In the genomic region with DNA sequence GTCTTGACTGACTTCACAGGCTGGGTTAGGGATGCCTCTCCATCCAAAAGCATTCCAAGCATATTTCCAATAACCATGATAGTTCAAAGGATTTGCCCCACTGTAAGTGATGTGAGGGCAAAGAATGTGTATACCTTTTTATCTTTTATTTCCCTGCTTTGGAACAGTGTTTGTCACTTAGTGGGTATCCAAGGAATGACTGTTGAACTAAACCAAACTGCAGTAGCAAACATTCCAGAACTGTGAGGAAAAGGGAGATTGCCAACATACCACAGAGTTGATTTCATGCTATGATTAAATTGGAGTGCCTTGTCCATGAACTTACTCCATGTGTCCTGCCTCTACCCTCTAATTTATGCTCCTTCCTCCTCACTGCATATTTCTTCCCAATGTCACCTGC, we compare ENCODE assay signal across 12 cellular contexts.
DNase-seq lines count a peak whose midpoint lies in the region; ATAC-seq and TF ChIP-seq lines count a peak whose summit lies in the region.
"Had no signal": no experiment of that assay in that cellular context is flagged by ENCODE, and none has a peak within 500 bp of the region (broad histone marks: within the 10 kb centered on the region; RNA-seq: fewer than 3 reads in every experiment).

No MANE protein-coding gene starts in this region.

- H3K27ac ChIP-seq in GM23338 (ENCODE audit: low read depth), result no peak overlapping the region
- no peak overlapping the region for H3K27ac ChIP-seq in RWPE1
- H3K27ac ChIP-seq: thoracic aorta had no signal

- CTCF ChIA-PET in RWPE1 (lab: Yijun Ruan, JAX), result no interaction called here

- H3K9me2 ChIP-seq in GM23338 (ENCODE audit: insufficient read depth), result peaks cover 5% of the 10 kb centered on the region; the same call in 1 of the 2 replicates

- no peak for TF ChIP-seq CTCF in GM23338 (conservative IDR thresholded peaks at IDR 0.05; ENCODE audit: low read depth in 2 of 2)
- TF ChIP-seq CTCF in RWPE1 (conservative IDR thresholded peaks at IDR 0.05; ENCODE audit: low read depth), result no peak

- H3K9me3 Mint-ChIP-seq in GM23338, result no peaks in the 10 kb centered on the region

- DNase-seq in GM23338 (ENCODE audit: low spot score), result peak; percentile 17
- peak; percentile 90 for DNase-seq in fibroblast of peridontal ligament (ENCODE audit: extremely low read depth)
- DNase-seq in head of caudate nucleus, result no peak
- no peak for DNase-seq in RWPE1 (ENCODE audit: low spot score)
- no peak for DNase-seq in DMS 273 treated with DMSO at 0.1 percent for 48 hours (lab: John Stamatoyannopoulos, UW)
- DNase-seq: MM.1S, NCI-H510A had no signal

- no peak overlapping the region for H2AFZ ChIP-seq in GM23338

- H3K4me3 Mint-ChIP-seq in GM23338, result no peak overlapping the region

- peak overlapping the region; percentile 64 for H3K9ac ChIP-seq in skeletal muscle satellite cell (ENCODE audit: low read depth, low read length)

- H3K27me3 ChIP-seq in GM23338 (ENCODE audit: insufficient read depth), result no peaks in the 10 kb centered on the region
- no peaks in the 10 kb centered on the region for H3K27me3 ChIP-seq in skeletal muscle satellite cell (ENCODE audit: control insufficient read depth, insufficient read depth, low read length)

- H3K4me3 ChIP-seq in GM23338 (no peak overlapping the region), skeletal muscle satellite cell (ENCODE audit: low read length) (peak overlapping the region; percentile 28)
- H3K4me3 ChIP-seq: thoracic aorta had no signal

- H3K4me1 ChIP-seq in GM23338 (ENCODE audit: insufficient read depth) (peaks cover under 1% of the 10 kb centered on the region; the same call in 1 of the 2 replicates), skeletal muscle satellite cell (ENCODE audit: control insufficient read depth, insufficient read depth, low read length) (peaks cover 23% of the 10 kb centered on the region)

- peak overlapping the region; percentile 1; the same call in 1 of the 2 replicates for H3K27ac Mint-ChIP-seq in GM23338

- H3K4me2 ChIP-seq in GM23338 (no peak overlapping the region), skeletal muscle satellite cell (ENCODE audit: low read length) (peak overlapping the region; percentile 42)

- H3K36me3 ChIP-seq in GM23338 (ENCODE audit: insufficient read depth), result no peaks in the 10 kb centered on the region
- H3K36me3 ChIP-seq in skeletal muscle satellite cell (ENCODE audit: insufficient read depth, low read length), result no peaks in the 10 kb centered on the region
- H3K36me3 ChIP-seq: thoracic aorta had no signal

- POLR2A ChIA-PET in RWPE1 (lab: Yijun Ruan, JAX; ENCODE audit: low non-redundant PET), result no interaction called here

- peaks cover 3% of the 10 kb centered on the region for H3K27me3 Mint-ChIP-seq in GM23338 (ENCODE audit: insufficient read depth, low read depth, poor library complexity)

- peaks cover 11% of the 10 kb centered on the region for H3K4me1 Mint-ChIP-seq in GM23338

- ATAC-seq in GM23338 (no peak), SK-N-SH treated with all-trans-retinoic acid at 6 μM for 48 hours (peak; percentile 97), GM21528 (IDR thresholded peaks at IDR 0.05; ENCODE audit: low FRiP score, unreplicated experiment) (no peak)
- ATAC-seq: sciatic nerve had no signal

- H3K9me3 ChIP-seq in skeletal muscle satellite cell (replicated peaks; ENCODE audit: low read length), result no peaks in the 10 kb centered on the region
- H3K9me3 ChIP-seq: thoracic aorta had no signal

- no peaks in the 10 kb centered on the region for H3F3A ChIP-seq in GM23338 (replicated peaks; ENCODE audit: low read depth)

- peaks cover 54% of the 10 kb centered on the region for H3K79me2 ChIP-seq in GM23338 (replicated peaks; ENCODE audit: insufficient read depth)

- intact Hi-C loops in head of caudate nucleus (cut with DNase I), result no loop called here

- H3K36me3 Mint-ChIP-seq in GM23338 (ENCODE audit: low read depth), result no peaks in the 10 kb centered on the region

- H4K20me1 ChIP-seq in GM23338 (replicated peaks; ENCODE audit: insufficient read depth), result peaks cover 5% of the 10 kb centered on the region; the same call in 1 of the 2 replicates

TF ChIP-seq in SK-N-SH treated with all-trans-retinoic acid at 6 μM for 48 hours, 23 proteins besides CTCF, POLR2A, EP300 and RAD21:
- TF ChIP-seq ZC3H10 (CRISPR knock-in tag; IDR thresholded peaks at IDR 0.05) (no peak), BACH2 (CRISPR knock-in tag; IDR thresholded peaks at IDR 0.05; ENCODE audit: borderline replicate concordance) (no peak), ZNF70 (CRISPR knock-in tag; IDR thresholded peaks at IDR 0.05) (no peak), ISL1 (CRISPR knock-in tag; IDR thresholded peaks at IDR 0.05) (peak; percentile 96), ARNTL (CRISPR knock-in tag; IDR thresholded peaks at IDR 0.05; ENCODE audit: borderline replicate concordance, low read depth) (no peak), SNAI2 (CRISPR knock-in tag; IDR thresholded peaks at IDR 0.05) (0 out of 2 replicates have a peak, but pooled peaks have one; percentile 42), ZFP3 (CRISPR knock-in tag; IDR thresholded peaks at IDR 0.05) (no peak), ZFP30 (CRISPR knock-in tag; IDR thresholded peaks at IDR 0.05) (no peak)
- TF ChIP-seq, protein P1, sequence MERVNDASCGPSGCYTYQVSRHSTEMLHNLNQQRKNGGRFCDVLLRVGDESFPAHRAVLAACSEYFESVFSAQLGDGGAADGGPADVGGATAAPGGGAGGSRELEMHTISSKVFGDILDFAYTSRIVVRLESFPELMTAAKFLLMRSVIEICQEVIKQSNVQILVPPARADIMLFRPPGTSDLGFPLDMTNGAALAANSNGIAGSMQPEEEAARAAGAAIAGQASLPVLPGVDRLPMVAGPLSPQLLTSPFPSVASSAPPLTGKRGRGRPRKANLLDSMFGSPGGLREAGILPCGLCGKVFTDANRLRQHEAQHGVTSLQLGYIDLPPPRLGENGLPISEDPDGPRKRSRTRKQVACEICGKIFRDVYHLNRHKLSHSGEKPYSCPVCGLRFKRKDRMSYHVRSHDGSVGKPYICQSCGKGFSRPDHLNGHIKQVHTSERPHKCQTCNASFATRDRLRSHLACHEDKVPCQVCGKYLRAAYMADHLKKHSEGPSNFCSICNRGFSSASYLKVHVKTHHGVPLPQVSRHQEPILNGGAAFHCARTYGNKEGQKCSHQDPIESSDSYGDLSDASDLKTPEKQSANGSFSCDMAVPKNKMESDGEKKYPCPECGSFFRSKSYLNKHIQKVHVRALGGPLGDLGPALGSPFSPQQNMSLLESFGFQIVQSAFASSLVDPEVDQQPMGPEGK (CRISPR knock-in tag; IDR thresholded peaks at IDR 0.05; ENCODE audit: borderline replicate concordance), result 0 out of 2 replicates have a peak, but pooled peaks have one; percentile 49
- TF ChIP-seq, protein P2, sequence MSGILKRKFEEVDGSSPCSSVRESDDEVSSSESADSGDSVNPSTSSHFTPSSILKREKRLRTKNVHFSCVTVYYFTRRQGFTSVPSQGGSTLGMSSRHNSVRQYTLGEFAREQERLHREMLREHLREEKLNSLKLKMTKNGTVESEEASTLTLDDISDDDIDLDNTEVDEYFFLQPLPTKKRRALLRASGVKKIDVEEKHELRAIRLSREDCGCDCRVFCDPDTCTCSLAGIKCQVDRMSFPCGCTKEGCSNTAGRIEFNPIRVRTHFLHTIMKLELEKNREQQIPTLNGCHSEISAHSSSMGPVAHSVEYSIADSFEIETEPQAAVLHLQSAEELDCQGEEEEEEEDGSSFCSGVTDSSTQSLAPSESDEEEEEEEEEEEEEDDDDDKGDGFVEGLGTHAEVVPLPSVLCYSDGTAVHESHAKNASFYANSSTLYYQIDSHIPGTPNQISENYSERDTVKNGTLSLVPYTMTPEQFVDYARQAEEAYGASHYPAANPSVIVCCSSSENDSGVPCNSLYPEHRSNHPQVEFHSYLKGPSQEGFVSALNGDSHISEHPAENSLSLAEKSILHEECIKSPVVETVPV (CRISPR knock-in tag; IDR thresholded peaks at IDR 0.05), result no peak
- TF ChIP-seq, protein P3, sequence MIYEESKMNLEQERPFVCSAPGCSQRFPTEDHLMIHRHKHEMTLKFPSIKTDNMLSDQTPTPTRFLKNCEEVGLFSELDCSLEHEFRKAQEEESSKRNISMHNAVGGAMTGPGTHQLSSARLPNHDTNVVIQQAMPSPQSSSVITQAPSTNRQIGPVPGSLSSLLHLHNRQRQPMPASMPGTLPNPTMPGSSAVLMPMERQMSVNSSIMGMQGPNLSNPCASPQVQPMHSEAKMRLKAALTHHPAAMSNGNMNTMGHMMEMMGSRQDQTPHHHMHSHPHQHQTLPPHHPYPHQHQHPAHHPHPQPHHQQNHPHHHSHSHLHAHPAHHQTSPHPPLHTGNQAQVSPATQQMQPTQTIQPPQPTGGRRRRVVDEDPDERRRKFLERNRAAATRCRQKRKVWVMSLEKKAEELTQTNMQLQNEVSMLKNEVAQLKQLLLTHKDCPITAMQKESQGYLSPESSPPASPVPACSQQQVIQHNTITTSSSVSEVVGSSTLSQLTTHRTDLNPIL (CRISPR knock-in tag; IDR thresholded peaks at IDR 0.05; ENCODE audit: low read depth), result peak; percentile 97

Comparison
In these comparisons a context has a peak if more than half of its experiments do, and no peak if none do; other contexts are left out.
1. DNase-seq: peak in GM23338 (single experiment) and fibroblast of peridontal ligament (single experiment); none in head of caudate nucleus (0 of 42), RWPE1 (single experiment) and DMS 273 treated with DMSO at 0.1 percent for 48 hours (single experiment).